In genomic region chr1:7130127-7130526, GRCh38 we compare ENCODE assay signal across 37 cellular contexts.
"Had no signal": no experiment of that assay in that cellular context is flagged by ENCODE, and none has a peak within 500 bp of the region (broad histone marks: within the 10 kb centered on the region; RNA-seq: fewer than 3 reads in every experiment).

No MANE protein-coding gene starts in this region.

- H3K9me3 ChIP-seq: adrenal gland, ascending aorta, body of pancreas, breast epithelium had no signal

- ATAC-seq: activated naive CD4-positive, alpha-beta T cell treated with anti-CD3 and anti-CD28 coated beads, Interleukin-2, amount 50 U/mL, for 72 hours; activated naive CD8-positive, alpha-beta T cell treated with anti-CD3 and anti-CD28 coated beads, Interleukin-2, amount 50 U/mL, for 24 hours; activated T-cell treated with anti-CD3 and anti-CD28 coated beads, Interleukin-2, amount 50 U/mL, for 4 hours; activated T-cell treated with anti-CD3 and anti-CD28 coated beads, Interleukin-2, amount 50 U/mL, for 72 hours; activated T-helper 17 cell treated with anti-CD3 and anti-CD28 coated beads, Interleukin-2, amount 50 U/mL, for 72 hours; body of pancreas had no signal

- H3K27me3 Mint-ChIP-seq: brain had no signal

- H3K4me3 Mint-ChIP-seq: activated naive CD4-positive, alpha-beta T cell treated with anti-CD3 and anti-CD28 coated beads for 36 hours; activated naive CD4-positive, alpha-beta T cell treated with anti-CD3 and anti-CD28 coated beads, Interleukin-2, amount 10 ng/mL, durations not matched to agents 7 days and 5 days; activated naive CD4-positive, alpha-beta T cell treated with anti-CD3 and anti-CD28 coated beads, Interleukin-2, amount 50 U/mL, for 24 hours; activated naive CD8-positive, alpha-beta T cell; activated naive CD8-positive, alpha-beta T cell treated with anti-CD3 and anti-CD28 coated beads for 36 hours; activated naive CD8-positive, alpha-beta T cell treated with anti-CD3 and anti-CD28 coated beads, Interleukin-2, amount 10 ng/mL, durations not matched to agents 7 days and 5 days; activated naive CD8-positive, alpha-beta T cell treated with anti-CD3 and anti-CD28 coated beads, Interleukin-2, amount 50 U/mL, for 24 hours; activated T-cell treated with anti-CD3 and anti-CD28 coated beads, Interleukin-2, amount 50 U/mL, for 24 hours; activated T-cell treated with anti-CD3 and anti-CD28 coated beads, Interleukin-2, amount 50 U/mL, for 4 hours; activated T-cell treated with anti-CD3 and anti-CD28 coated beads, Interleukin-2, amount 50 U/mL, for 72 hours; activated T-helper 1 cell treated with anti-CD3 and anti-CD28 coated beads, Interleukin-12 subunit alpha, Interleukin-12 subunit beta, Interleukin-2, Interleukin-4 antibody, amounts not matched to agents 30 ng/mL and 10 ng/mL and 1 ng/mL, durations not matched to agents 14 hours and 24 hours and 36 hours; activated T-helper 17 cell treated with anti-CD3 and anti-CD28 coated beads, Interleukin-2, amount 50 U/mL, for 72 hours; brain; central memory CD8-positive, alpha-beta T cell had no signal

- H3K4me3 ChIP-seq: adrenal gland, ascending aorta, body of pancreas, breast epithelium, cardiac muscle cell had no signal

- DNase-seq: activated effector memory CD4-positive, alpha-beta T cell treated with anti-CD3 and anti-CD28 coated beads, Interleukin-2, amount 50 U/mL, for 16 hours; activated effector memory CD4-positive, alpha-beta T cell treated with Interleukin-2 at 50 U/mL for 16 hours; activated gamma-delta T cell; activated gamma-delta T cell treated with Interleukin-2 at 50 U/mL for 16 hours; activated naive CD4-positive, alpha-beta T cell; activated naive CD4-positive, alpha-beta T cell treated with anti-CD3 and anti-CD28 coated beads for 36 hours; activated naive CD4-positive, alpha-beta T cell treated with anti-CD3 and anti-CD28 coated beads, Interleukin-2, amount 10 ng/mL, durations not matched to agents 7 days and 5 days; activated naive CD4-positive, alpha-beta T cell treated with anti-CD3 and anti-CD28 coated beads, Interleukin-2, amount 50 U/mL, for 16 hours; activated naive CD4-positive, alpha-beta T cell treated with Interleukin-2 at 50 U/mL for 16 hours; activated naive CD8-positive, alpha-beta T cell treated with anti-CD3 and anti-CD28 coated beads for 36 hours; activated naive CD8-positive, alpha-beta T cell treated with anti-CD3 and anti-CD28 coated beads, Interleukin-2, amount 10 ng/mL, durations not matched to agents 7 days and 5 days; activated naive CD8-positive, alpha-beta T cell treated with anti-CD3 and anti-CD28 coated beads, Interleukin-2, amount 50 U/mL, for 24 hours; activated T-cell treated with anti-CD3 and anti-CD28 coated beads, Interleukin-2, amount 50 U/mL, for 24 hours; activated T-cell treated with anti-CD3 and anti-CD28 coated beads, Interleukin-2, amount 50 U/mL, for 4 hours; activated T-cell treated with anti-CD3 and anti-CD28 coated beads, Interleukin-2, amount 50 U/mL, for 48 hours; activated T-cell treated with anti-CD3 and anti-CD28 coated beads, Interleukin-2, amount 50 U/mL, for 72 hours; adrenal gland; amniotic stem cell; amygdala; anterior cingulate cortex; aorta; body of pancreas; brain microvascular endothelial cell; caudate nucleus; central memory CD4-positive, alpha-beta T cell; cerebellar nuclear complex had no signal

- H3K27me3 ChIP-seq: adrenal gland, ascending aorta, body of pancreas, brain microvascular endothelial cell, breast epithelium, cardiac muscle cell had no signal

- H3K9me3 Mint-ChIP-seq: activated naive CD4-positive, alpha-beta T cell treated with anti-CD3 and anti-CD28 coated beads for 36 hours; activated naive CD4-positive, alpha-beta T cell treated with anti-CD3 and anti-CD28 coated beads, Interleukin-2, amount 10 ng/mL, durations not matched to agents 7 days and 5 days; activated naive CD4-positive, alpha-beta T cell treated with anti-CD3 and anti-CD28 coated beads, Interleukin-2, amount 50 U/mL, for 72 hours; activated naive CD8-positive, alpha-beta T cell treated with anti-CD3 and anti-CD28 coated beads, Interleukin-2, amount 10 ng/mL, durations not matched to agents 7 days and 5 days; activated T-cell treated with anti-CD3 and anti-CD28 coated beads, Interleukin-2, amount 50 U/mL, for 24 hours; activated T-cell treated with anti-CD3 and anti-CD28 coated beads, Interleukin-2, amount 50 U/mL, for 4 hours; activated T-helper 1 cell treated with anti-CD3 and anti-CD28 coated beads, Interleukin-12 subunit alpha, Interleukin-12 subunit beta, Interleukin-2, Interleukin-4 antibody, amounts not matched to agents 30 ng/mL and 10 ng/mL and 1 ng/mL, durations not matched to agents 14 hours and 24 hours and 36 hours; activated T-helper 17 cell treated with anti-CD3 and anti-CD28 coated beads, Interleukin-2, amount 50 U/mL, for 72 hours; activated T-helper 2 cell treated with anti-CD3 and anti-CD28 coated beads, Interferon-gamma antibody, Interleukin-2, Interleukin-4, amounts not matched to agents 10 μg/mL and 5 μg/mL and 100 μg/mL, durations not matched to agents 14 hours and 24 hours and 36 hours; central memory CD8-positive, alpha-beta T cell had no signal

- H3K4me1 ChIP-seq: adrenal gland, ascending aorta, body of pancreas, breast epithelium had no signal

- H3K4me1 Mint-ChIP-seq: activated naive CD4-positive, alpha-beta T cell treated with anti-CD3 and anti-CD28 coated beads, Interleukin-2, amount 10 ng/mL, durations not matched to agents 7 days and 5 days; activated naive CD4-positive, alpha-beta T cell treated with anti-CD3 and anti-CD28 coated beads, Interleukin-2, amount 50 U/mL, for 24 hours; activated naive CD8-positive, alpha-beta T cell treated with anti-CD3 and anti-CD28 coated beads, Interleukin-2, amount 50 U/mL, for 24 hours; activated T-helper 17 cell treated with anti-CD3 and anti-CD28 coated beads, Interleukin-2, amount 50 U/mL, for 72 hours; central memory CD8-positive, alpha-beta T cell had no signal

- H3K36me3 Mint-ChIP-seq: activated naive CD4-positive, alpha-beta T cell treated with anti-CD3 and anti-CD28 coated beads, Interleukin-2, amount 10 ng/mL, durations not matched to agents 7 days and 5 days; activated naive CD4-positive, alpha-beta T cell treated with anti-CD3 and anti-CD28 coated beads, Interleukin-2, amount 50 U/mL, for 72 hours; activated naive CD8-positive, alpha-beta T cell; activated naive CD8-positive, alpha-beta T cell treated with anti-CD3 and anti-CD28 coated beads for 36 hours; activated naive CD8-positive, alpha-beta T cell treated with anti-CD3 and anti-CD28 coated beads, Interleukin-2, amount 10 ng/mL, durations not matched to agents 7 days and 5 days; brain had no signal

- H3K36me3 ChIP-seq: adrenal gland, ascending aorta, brain microvascular endothelial cell, breast epithelium, cardiac muscle cell had no signal

- H3K27ac Mint-ChIP-seq: activated naive CD4-positive, alpha-beta T cell treated with anti-CD3 and anti-CD28 coated beads for 36 hours; activated naive CD4-positive, alpha-beta T cell treated with anti-CD3 and anti-CD28 coated beads, Interleukin-2, amount 10 ng/mL, durations not matched to agents 7 days and 5 days; activated naive CD4-positive, alpha-beta T cell treated with anti-CD3 and anti-CD28 coated beads, Interleukin-2, amount 50 U/mL, for 24 hours; activated naive CD8-positive, alpha-beta T cell; activated naive CD8-positive, alpha-beta T cell treated with anti-CD3 and anti-CD28 coated beads for 36 hours; activated naive CD8-positive, alpha-beta T cell treated with anti-CD3 and anti-CD28 coated beads, Interleukin-2, amount 10 ng/mL, durations not matched to agents 7 days and 5 days; activated naive CD8-positive, alpha-beta T cell treated with anti-CD3 and anti-CD28 coated beads, Interleukin-2, amount 50 U/mL, for 24 hours; activated T-cell treated with anti-CD3 and anti-CD28 coated beads, Interleukin-2, amount 50 U/mL, for 24 hours; activated T-cell treated with anti-CD3 and anti-CD28 coated beads, Interleukin-2, amount 50 U/mL, for 72 hours; activated T-helper 1 cell treated with anti-CD3 and anti-CD28 coated beads, Interleukin-12 subunit alpha, Interleukin-12 subunit beta, Interleukin-2, Interleukin-4 antibody, amounts not matched to agents 30 ng/mL and 10 ng/mL and 1 ng/mL, durations not matched to agents 14 hours and 24 hours and 36 hours; activated T-helper 17 cell treated with anti-CD3 and anti-CD28 coated beads, Interleukin-2, amount 50 U/mL, for 72 hours; activated T-helper 2 cell treated with anti-CD3 and anti-CD28 coated beads, Interferon-gamma antibody, Interleukin-2, Interleukin-4, amounts not matched to agents 10 μg/mL and 5 μg/mL and 100 μg/mL, durations not matched to agents 14 hours and 24 hours and 36 hours; brain had no signal

- H3K27ac ChIP-seq: adrenal gland, ascending aorta, body of pancreas, brain microvascular endothelial cell, breast epithelium, cardiac muscle cell had no signal
